Comparison of ENCODE assay signal across 8 cellular contexts in genomic region chr22:24230911-24231656, GRCh38.
DNase-seq lines count a peak whose midpoint lies in the region; ATAC-seq and TF ChIP-seq lines count a peak whose summit lies in the region.

No MANE protein-coding gene starts in this region.

- peaks cover 9% of the 10 kb centered on the region for H3K4me1 Mint-ChIP-seq in nephron progenitor cell

- H3K27ac Mint-ChIP-seq in nephron progenitor cell = no peak overlapping the region

- ATAC-seq in HG03442 (IDR thresholded peaks at IDR 0.05; ENCODE audit: unreplicated experiment) = no peak

- H3K9me3 Mint-ChIP-seq in nephron progenitor cell = peaks cover 8% of the 10 kb centered on the region

- no peak overlapping the region for H3K4me3 Mint-ChIP-seq in nephron progenitor cell

- peak; percentile 3 for DNase-seq in NCI-H345 (lab: John Stamatoyannopoulos, UW)
- no peak for DNase-seq in NCI-H345 treated with DMSO at 0.1 percent for 48 hours (lab: John Stamatoyannopoulos, UW; ENCODE audit: unreplicated experiment)
- DNase-seq in activated CD4-positive, CD25-positive, alpha-beta regulatory T cell (lab: John Stamatoyannopoulos, UW) = peak; percentile 15 to 54 (median 36)
- DNase-seq in cerebellar cortex (ENCODE audit: low spot score) = peak; percentile 9
- peak; percentile 63 for DNase-seq in nephron progenitor cell
- DNase-seq in NCI-H510A (lab: John Stamatoyannopoulos, UW) = no peak
- no peak for DNase-seq in EL

- H3K27me3 Mint-ChIP-seq in nephron progenitor cell (ENCODE audit: low read depth, poor library complexity) = peaks cover 5% of the 10 kb centered on the region

- H3K36me3 Mint-ChIP-seq in nephron progenitor cell (ENCODE audit: low read depth) = no peaks in the 10 kb centered on the region

- peak; percentile 42 for TF ChIP-seq CTCF in nephron progenitor cell (IDR thresholded peaks at IDR 0.05)

Comparison
In these comparisons a context has a peak if more than half of its experiments do, and no peak if none do; other contexts are left out.
1. DNase-seq: peak in NCI-H345 (single experiment), activated CD4-positive, CD25-positive, alpha-beta regulatory T cell (4 of 4), cerebellar cortex (single experiment) and nephron progenitor cell (single experiment); none in NCI-H345 treated with DMSO at 0.1 percent for 48 hours (single experiment), NCI-H510A (single experiment) and EL (single experiment).